ENCODE assay signal across 26 cellular contexts in the genomic region with DNA sequence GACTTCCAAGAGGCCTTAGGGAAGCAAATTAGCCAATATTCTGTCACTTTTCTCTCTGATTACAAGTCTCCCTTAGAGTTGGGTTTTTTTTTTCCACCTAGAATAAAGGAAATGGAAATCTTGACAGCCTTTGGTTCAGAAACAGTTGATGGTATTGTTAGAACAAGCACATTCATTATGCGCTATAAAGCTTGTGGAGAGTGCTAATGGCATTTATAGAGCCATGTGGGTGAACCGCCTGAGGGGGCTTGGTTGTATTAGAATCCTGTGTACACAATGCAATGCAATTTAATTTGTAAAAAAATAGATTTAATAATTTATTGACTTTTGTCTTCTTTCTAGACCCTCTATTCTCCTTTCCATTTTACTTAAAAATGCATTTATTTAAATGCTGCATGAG.
"Had no signal": no experiment of that assay in that cellular context is flagged by ENCODE, and none has a peak within 500 bp of the region (broad histone marks: within the 10 kb centered on the region; RNA-seq: fewer than 3 reads in every experiment).

No MANE protein-coding gene starts in this region.

- ATAC-seq: activated CD8-positive, alpha-beta memory T cell treated with anti-CD3 and anti-CD28 coated beads, Interleukin-2, amount 10 ng/mL, durations not matched to agents 7 days and 5 days; activated naive CD8-positive, alpha-beta T cell treated with anti-CD3 and anti-CD28 coated beads, Interleukin-2, amount 50 U/mL, for 24 hours; Right ventricle myocardium inferior had no signal

- DNase-seq: activated CD4-positive, alpha-beta memory T cell treated with anti-CD3 and anti-CD28 coated beads, Interleukin-2, amount 10 ng/mL, durations not matched to agents 7 days and 5 days; activated CD4-positive, alpha-beta T cell treated with anti-CD3 and anti-CD28 coated beads for 1 hour; activated CD4-positive, alpha-beta T cell treated with anti-CD3 and anti-CD28 coated beads for 48 hours; activated CD4-positive, CD25-positive, alpha-beta regulatory T cell; activated CD8-positive, alpha-beta memory T cell treated with anti-CD3 and anti-CD28 coated beads for 24 hours; activated CD8-positive, alpha-beta memory T cell treated with anti-CD3 and anti-CD28 coated beads, Interleukin-2, amount 10 ng/mL, durations not matched to agents 7 days and 5 days; activated CD8-positive, alpha-beta memory T cell treated with anti-CD3 and anti-CD28 coated beads, Interleukin-2, amount 50 U/mL, for 48 hours; activated effector memory CD4-positive, alpha-beta T cell treated with Interleukin-2 at 50 U/mL for 16 hours; activated naive CD4-positive, alpha-beta T cell treated with anti-CD3 and anti-CD28 coated beads, Interleukin-2, amount 10 ng/mL, durations not matched to agents 7 days and 5 days; activated naive CD8-positive, alpha-beta T cell treated with anti-CD3 and anti-CD28 coated beads, Interleukin-2, amount 50 U/mL, for 24 hours; activated T-cell treated with anti-CD3 and anti-CD28 coated beads, Interleukin-2, amount 50 U/mL, for 48 hours; aorta; colonic mucosa; Karpas-422; KBM-7; NCI-H1105 treated with DMSO at 0.1 percent for 48 hours; NCI-H146; NCI-H187; NCI-H2029 treated with DMSO at 0.1 percent for 48 hours; NCI-H345; NCI-H510A; PC-9; SIG-M5; T1000; WERI-Rb-1 had no signal
